18 cellular contexts compared by ENCODE assay signal in genomic region chr7:156764766-156765165, GRCh38.
"Had no signal": no experiment of that assay in that cellular context is flagged by ENCODE, and none has a peak within 500 bp of the region (broad histone marks: within the 10 kb centered on the region; RNA-seq: fewer than 3 reads in every experiment).

No MANE protein-coding gene starts in this region.

- H3K4me1 ChIP-seq: SJCRH30 had no signal

- H3K4me3 Mint-ChIP-seq: activated CD4-positive, alpha-beta T cell treated with anti-CD3 and anti-CD28 coated beads, Interleukin-2, amount 10 ng/mL, durations not matched to agents 24 days and 14 days; activated CD8-positive, alpha-beta T cell treated with anti-CD3 and anti-CD28 coated beads, Interleukin-2, amount 10 ng/mL, durations not matched to agents 7 days and 5 days; activated naive CD4-positive, alpha-beta T cell treated with anti-CD3 and anti-CD28 coated beads for 36 hours; activated T-cell treated with anti-CD3 and anti-CD28 coated beads, Interleukin-2, amount 50 U/mL, for 24 hours; activated T-helper 1 cell treated with anti-CD3 and anti-CD28 coated beads, Interleukin-12 subunit alpha, Interleukin-12 subunit beta, Interleukin-2, Interleukin-4 antibody, amounts not matched to agents 30 ng/mL and 10 ng/mL and 1 ng/mL, durations not matched to agents 14 hours and 24 hours and 36 hours had no signal

- H3K4me3 ChIP-seq: SJCRH30, SK-N-MC had no signal

- DNase-seq: activated CD4-positive, alpha-beta T cell treated with anti-CD3 and anti-CD28 coated beads for 1 hour; activated CD4-positive, alpha-beta T cell treated with anti-CD3 and anti-CD28 coated beads, Interleukin-2, amount 10 ng/mL, durations not matched to agents 24 days and 14 days; activated CD4-positive, alpha-beta T cell treated with anti-CD3 and anti-CD28 coated beads, Interleukin-2, amount 50 U/mL, for 48 hours; activated CD4-positive, CD25-positive, alpha-beta regulatory T cell; activated CD8-positive, alpha-beta T cell treated with anti-CD3 and anti-CD28 coated beads, Interleukin-2, amount 10 ng/mL, durations not matched to agents 7 days and 5 days; activated gamma-delta T cell treated with Interleukin-2 at 50 U/mL for 16 hours; activated T-cell treated with anti-CD3 and anti-CD28 coated beads, Interleukin-2, amount 50 U/mL, for 24 hours; aorta; central memory CD4-positive, alpha-beta T cell; Karpas-422; T1000 had no signal

- H3K27me3 Mint-ChIP-seq: activated CD4-positive, alpha-beta T cell treated with anti-CD3 and anti-CD28 coated beads, Interleukin-2, amount 10 ng/mL, durations not matched to agents 24 days and 14 days; activated T-cell treated with anti-CD3 and anti-CD28 coated beads, Interleukin-2, amount 50 U/mL, for 24 hours had no signal

- ATAC-seq: activated CD8-positive, alpha-beta T cell treated with anti-CD3 and anti-CD28 coated beads, Interleukin-2, amount 10 ng/mL, durations not matched to agents 7 days and 5 days; activated naive CD4-positive, alpha-beta T cell treated with anti-CD3 and anti-CD28 coated beads, Interleukin-2, amount 50 U/mL, for 72 hours had no signal

- H3K27ac Mint-ChIP-seq: activated CD4-positive, alpha-beta T cell treated with anti-CD3 and anti-CD28 coated beads, Interleukin-2, amount 10 ng/mL, durations not matched to agents 24 days and 14 days; activated CD8-positive, alpha-beta T cell treated with anti-CD3 and anti-CD28 coated beads, Interleukin-2, amount 10 ng/mL, durations not matched to agents 7 days and 5 days; activated naive CD4-positive, alpha-beta T cell treated with anti-CD3 and anti-CD28 coated beads for 36 hours; activated naive CD4-positive, alpha-beta T cell treated with anti-CD3 and anti-CD28 coated beads, Interleukin-2, amount 50 U/mL, for 72 hours; activated T-cell treated with anti-CD3 and anti-CD28 coated beads, Interleukin-2, amount 50 U/mL, for 24 hours; activated T-helper 1 cell treated with anti-CD3 and anti-CD28 coated beads, Interleukin-12 subunit alpha, Interleukin-12 subunit beta, Interleukin-2, Interleukin-4 antibody, amounts not matched to agents 30 ng/mL and 10 ng/mL and 1 ng/mL, durations not matched to agents 14 hours and 24 hours and 36 hours had no signal

- H3K27ac ChIP-seq: brain microvascular endothelial cell, SJCRH30, SK-N-MC, WERI-Rb-1 had no signal

- H3K36me3 ChIP-seq: brain microvascular endothelial cell had no signal

- H3K27me3 ChIP-seq: brain microvascular endothelial cell, SJCRH30 had no signal

- H3K9me3 ChIP-seq: SJCRH30 had no signal

- H3K9me3 Mint-ChIP-seq: activated naive CD4-positive, alpha-beta T cell treated with anti-CD3 and anti-CD28 coated beads for 36 hours had no signal
